Comparison of ENCODE assay signal across 8 cellular contexts in genomic region chrX:135974279-135974856, GRCh38. TPM values are rescaled to one million over a fixed set of nuclear protein-coding genes. Genes with fewer than 3 reads are reported as not detected.
DNase-seq lines count a peak whose midpoint lies in the region; ATAC-seq and TF ChIP-seq lines count a peak whose summit lies in the region.

No MANE protein-coding gene starts in this region.

- peak; percentile 15 for ATAC-seq in activated naive CD8-positive, alpha-beta T cell treated with anti-CD3 and anti-CD28 coated beads, Interleukin-2, amount 50 U/mL, for 24 hours
- ATAC-seq in right cardiac atrium (peak; percentile 74 to 81), HG02973 (IDR thresholded peaks at IDR 0.05; ENCODE audit: unreplicated experiment) (no peak)

- H3K27me3 Mint-ChIP-seq in activated naive CD8-positive, alpha-beta T cell treated with anti-CD3 and anti-CD28 coated beads, Interleukin-2, amount 50 U/mL, for 24 hours: no peaks in the 10 kb centered on the region

- TF ChIP-seq POLR2A in vagina (IDR thresholded peaks at IDR 0.05): no peak

- H3K27me3 ChIP-seq in right cardiac atrium (ENCODE audit: control insufficient read depth, insufficient read depth) (no peaks in the 10 kb centered on the region), rectal smooth muscle tissue (ENCODE audit: control insufficient read depth, insufficient read depth, low read length) (no peaks in the 10 kb centered on the region), vagina (no peaks in the 10 kb centered on the region)

- H3K4me3 Mint-ChIP-seq in activated naive CD8-positive, alpha-beta T cell treated with anti-CD3 and anti-CD28 coated beads, Interleukin-2, amount 50 U/mL, for 24 hours: peak overlapping the region; percentile 72

- H3K4me1 ChIP-seq in right cardiac atrium (ENCODE audit: control insufficient read depth, insufficient read depth, low read length) (no peaks in the 10 kb centered on the region), rectal smooth muscle tissue (ENCODE audit: control insufficient read depth, insufficient read depth, low read length) (no peaks in the 10 kb centered on the region), vagina (peaks cover 12% of the 10 kb centered on the region)

- no peaks in the 10 kb centered on the region for H3K36me3 Mint-ChIP-seq in activated naive CD8-positive, alpha-beta T cell treated with anti-CD3 and anti-CD28 coated beads, Interleukin-2, amount 50 U/mL, for 24 hours (ENCODE audit: low read depth)

- 4% methylated on average over 24 of the region's 32 CpGs for WGBS in right cardiac atrium

- H3K27ac Mint-ChIP-seq in activated naive CD8-positive, alpha-beta T cell treated with anti-CD3 and anti-CD28 coated beads, Interleukin-2, amount 50 U/mL, for 24 hours: no peak overlapping the region

- DNase-seq in SIG-M5 treated with dmso at 0.1 percent for 504 hours (lab: John Stamatoyannopoulos, UW; ENCODE audit: unreplicated experiment): peak; percentile 49
- DNase-seq in SIG-M5 (lab: John Stamatoyannopoulos, UW): no peak
- peak; percentile 76 for DNase-seq in RPMI8226
- peak; percentile 65 for DNase-seq in activated naive CD8-positive, alpha-beta T cell treated with anti-CD3 and anti-CD28 coated beads, Interleukin-2, amount 50 U/mL, for 24 hours
- peak; percentile 79 to 92 (median 88) for DNase-seq in right cardiac atrium
- DNase-seq in vagina (ENCODE audit: extremely low spot score in 2 of 2): no peak

- H3K9me3 ChIP-seq in right cardiac atrium (ENCODE audit: control insufficient read depth, low read length): no peaks in the 10 kb centered on the region
- H3K9me3 ChIP-seq in vagina: no peaks in the 10 kb centered on the region

- peak overlapping the region; percentile 6 for H3K27ac ChIP-seq in right cardiac atrium (ENCODE audit: low read length)
- peak overlapping the region; percentile 30 for H3K27ac ChIP-seq in rectal smooth muscle tissue (ENCODE audit: low read depth, low read length)
- H3K27ac ChIP-seq in vagina: no peak overlapping the region

- TF ChIP-seq CTCF in vagina (IDR thresholded peaks at IDR 0.05): no peak

- H3K4me3 ChIP-seq in right cardiac atrium (ENCODE audit: low read length) (peak overlapping the region; percentile 63), rectal smooth muscle tissue (ENCODE audit: low read length) (peak overlapping the region; percentile 56), vagina (peak overlapping the region; percentile 33 to 37)

- no peak overlapping the region for H3K9ac ChIP-seq in rectal smooth muscle tissue (ENCODE audit: low read length)

- H3K36me3 ChIP-seq in rectal smooth muscle tissue (ENCODE audit: control insufficient read depth, insufficient read depth, low read length): no peaks in the 10 kb centered on the region
- H3K36me3 ChIP-seq in vagina: no peaks in the 10 kb centered on the region

- peaks cover 25% of the 10 kb centered on the region for H3K4me1 Mint-ChIP-seq in activated naive CD8-positive, alpha-beta T cell treated with anti-CD3 and anti-CD28 coated beads, Interleukin-2, amount 50 U/mL, for 24 hours

- intact Hi-C loops in right cardiac atrium (cut with DNase I): no loop called here
- intact Hi-C loops in vagina (cut with DNase I): no loop called here

- H3K9me3 Mint-ChIP-seq in activated naive CD8-positive, alpha-beta T cell treated with anti-CD3 and anti-CD28 coated beads, Interleukin-2, amount 50 U/mL, for 24 hours: no peaks in the 10 kb centered on the region

RNA-seq across cellular contexts. Expression of gene MMGT1, which starts 0.6 kb away (rescaled TPM):
- 10 to 100 TPM; 26.2 to 29.5 (median 26.5) TPM for total RNA-seq in right cardiac atrium
- polyA plus RNA-seq in right cardiac atrium: 7.0 TPM
- total RNA-seq in vagina: 18.9 TPM

RNA-seq across cellular contexts. Expression of gene SLC9A6, which starts 10.9 kb away (rescaled TPM):
- total RNA-seq in right cardiac atrium: 10 to 100 TPM; 16.8 to 19.8 (median 18.6) TPM
- polyA plus RNA-seq in right cardiac atrium: 16.0 TPM
- 12.8 TPM for total RNA-seq in vagina

Comparison
In these comparisons a context has a peak if more than half of its experiments do, and no peak if none do; other contexts are left out.
1. DNase-seq: peak in SIG-M5 treated with dmso at 0.1 percent for 504 hours (single experiment), RPMI8226 (single experiment), activated naive CD8-positive, alpha-beta T cell treated with anti-CD3 and anti-CD28 coated beads, Interleukin-2, amount 50 U/mL, for 24 hours (single experiment) and right cardiac atrium (3 of 3); none in SIG-M5 (single experiment) and vagina (0 of 2).
2. Peak in every context shown above with its lines, with median percentiles within 50 percentile points of each other: H3K4me3 ChIP-seq.